Comparison of ENCODE assay signal across 24 cellular contexts in the genomic region with DNA sequence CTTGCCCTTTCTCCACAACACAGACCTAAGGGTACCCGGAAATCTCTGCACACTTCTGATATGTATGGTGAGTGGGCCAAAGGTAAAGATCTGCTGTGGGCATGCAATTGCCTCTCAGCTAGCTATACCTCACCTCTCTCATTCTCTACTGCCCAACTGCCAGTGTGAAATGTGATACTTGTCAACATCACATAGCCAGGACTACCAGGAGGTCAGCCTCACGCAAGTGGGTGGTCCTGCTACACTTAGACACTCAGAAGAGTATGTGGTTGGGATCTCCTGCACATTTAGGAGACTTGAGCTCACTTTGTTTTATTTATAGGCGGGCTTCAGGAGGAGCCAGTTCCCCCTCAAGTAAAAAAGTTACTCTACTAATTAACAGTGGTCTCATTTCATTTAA.
"Had no signal": no experiment of that assay in that cellular context is flagged by ENCODE, and none has a peak within 500 bp of the region (broad histone marks: within the 10 kb centered on the region; RNA-seq: fewer than 3 reads in every experiment).

No MANE protein-coding gene starts in this region.

- H3K27me3 ChIP-seq: left lung, pancreas, spleen, tibial nerve, uterus had no signal

- ATAC-seq: left cardiac atrium; left lung; lower lobe of right lung; naive thymus-derived CD8-positive, alpha-beta T cell; pancreas; right cardiac atrium; sciatic nerve; stimulated activated effector memory CD8-positive, alpha-beta T cell treated with anti-CD3 and anti-CD28 coated beads, Interleukin-12 subunit alpha, Interleukin-12 subunit beta, amount 100 ng/mL, for 72 hours had no signal

- H3K27me3 Mint-ChIP-seq: stimulated activated naive CD8-positive, alpha-beta T cell treated with anti-CD3 and anti-CD28 coated beads, Interleukin-15, Interleukin-2, amounts not matched to agents 100 ng/mL and 50 ng/mL, for 24 hours; type B pancreatic cell had no signal

- H3K4me1 Mint-ChIP-seq: naive thymus-derived CD8-positive, alpha-beta T cell; stimulated activated effector memory CD8-positive, alpha-beta T cell treated with anti-CD3 and anti-CD28 coated beads, Interleukin-12 subunit alpha, Interleukin-12 subunit beta, amount 100 ng/mL, for 72 hours had no signal

- H3K36me3 Mint-ChIP-seq: naive thymus-derived CD8-positive, alpha-beta T cell; stimulated activated effector memory CD8-positive, alpha-beta T cell treated with anti-CD3 and anti-CD28 coated beads, Interleukin-12 subunit alpha, Interleukin-12 subunit beta, amount 100 ng/mL, for 72 hours; type B pancreatic cell had no signal

- H3K4me3 Mint-ChIP-seq: naive thymus-derived CD8-positive, alpha-beta T cell; nephron; stimulated activated effector memory CD8-positive, alpha-beta T cell treated with anti-CD3 and anti-CD28 coated beads, Interleukin-12 subunit alpha, Interleukin-12 subunit beta, amount 100 ng/mL, for 72 hours; stimulated activated naive CD8-positive, alpha-beta T cell treated with anti-CD3 and anti-CD28 coated beads, Interleukin-15, Interleukin-2, amounts not matched to agents 100 ng/mL and 50 ng/mL, for 24 hours; type B pancreatic cell had no signal

- H3K9me3 Mint-ChIP-seq: nephron; stimulated activated effector memory CD8-positive, alpha-beta T cell treated with anti-CD3 and anti-CD28 coated beads, Interleukin-12 subunit alpha, Interleukin-12 subunit beta, amount 100 ng/mL, for 72 hours; stimulated activated naive CD8-positive, alpha-beta T cell treated with anti-CD3 and anti-CD28 coated beads, Interleukin-15, Interleukin-2, amounts not matched to agents 100 ng/mL and 50 ng/mL, for 24 hours; type B pancreatic cell had no signal

- H3K36me3 ChIP-seq: left lung, lower lobe of right lung, pancreas, prostate gland, spleen, tibial nerve, uterus had no signal

- DNase-seq: hypothalamus; kidney glomerular epithelial cell; left cardiac atrium; left lung; lower lobe of right lung; mammary epithelial cell; mesenchymal stem cell; naive thymus-derived CD8-positive, alpha-beta T cell; pancreas; posterior cingulate gyrus; retina; right cardiac atrium; small intestine; spleen; stimulated activated CD4-positive, alpha-beta T cell treated with anti-CD3 and anti-CD28 coated beads, Interleukin-4, amount 100 ng/mL, for 24 hours; stimulated activated naive CD4-positive, alpha-beta T cell; uterus had no signal

- H3K4me1 ChIP-seq: left lung, lower lobe of right lung, pancreas, prostate gland, spleen, tibial nerve, uterus had no signal

- H3K27ac Mint-ChIP-seq: naive thymus-derived CD8-positive, alpha-beta T cell; nephron; stimulated activated effector memory CD8-positive, alpha-beta T cell treated with anti-CD3 and anti-CD28 coated beads, Interleukin-12 subunit alpha, Interleukin-12 subunit beta, amount 100 ng/mL, for 72 hours; stimulated activated naive CD8-positive, alpha-beta T cell treated with anti-CD3 and anti-CD28 coated beads, Interleukin-15, Interleukin-2, amounts not matched to agents 100 ng/mL and 50 ng/mL, for 24 hours; type B pancreatic cell had no signal

- H3K4me3 ChIP-seq: left lung, lower lobe of right lung, pancreas, prostate gland, spleen, tibial nerve, uterus had no signal

- H3K27ac ChIP-seq: left lung, lower lobe of right lung, pancreas, prostate gland, spleen, tibial nerve, uterus had no signal

- H3K9me3 ChIP-seq: left lung, lower lobe of right lung, pancreas, prostate gland, spleen, tibial nerve, uterus had no signal
